Comparison of ENCODE assay signal across 22 cellular contexts in the genomic region with DNA sequence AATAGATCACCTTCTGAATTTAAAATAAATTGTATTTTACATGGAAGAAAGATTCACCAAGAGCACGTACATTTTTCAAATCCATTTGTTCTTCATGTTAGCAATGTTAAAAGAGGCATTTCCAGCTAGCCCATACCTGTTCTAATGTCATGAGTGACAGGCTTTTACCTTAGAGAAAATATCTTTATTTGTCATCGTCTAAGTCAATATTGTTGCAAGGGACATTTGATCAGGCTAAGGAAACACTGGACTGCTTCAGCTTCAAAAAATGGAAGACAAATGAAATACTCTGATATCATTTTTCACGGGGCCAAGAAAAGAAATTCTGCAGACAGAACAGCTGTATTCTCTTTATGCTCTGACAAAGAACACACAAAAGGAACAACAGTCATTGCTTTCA.
"Had no signal": no experiment of that assay in that cellular context is flagged by ENCODE, and none has a peak within 500 bp of the region (broad histone marks: within the 10 kb centered on the region; RNA-seq: fewer than 3 reads in every experiment).

No MANE protein-coding gene starts in this region.

- H3K27me3 Mint-ChIP-seq: activated CD4-positive, alpha-beta memory T cell treated with anti-CD3 and anti-CD28 coated beads for 36 hours; activated CD4-positive, alpha-beta T cell treated with anti-CD3 and anti-CD28 coated beads, Interleukin-2, amount 10 ng/mL, durations not matched to agents 7 days and 5 days had no signal

- H3K27me3 ChIP-seq: ascending aorta, body of pancreas had no signal

- H3K9me3 Mint-ChIP-seq: activated CD4-positive, alpha-beta T cell treated with anti-CD3 and anti-CD28 coated beads, Interleukin-2, amount 10 ng/mL, durations not matched to agents 7 days and 5 days; T-helper 1 cell treated with Interleukin-12 subunit alpha and Interleukin-12 subunit beta and Interleukin-4 antibody, amounts not matched to agents 30 μg/mL and 1 μg/mL, for 36 hours had no signal

- DNase-seq: activated CD4-positive, alpha-beta memory T cell treated with anti-CD3 and anti-CD28 coated beads for 36 hours; activated CD4-positive, alpha-beta T cell treated with anti-CD3 and anti-CD28 coated beads, Interleukin-2, amount 10 ng/mL, durations not matched to agents 7 days and 5 days; activated CD4-positive, CD25-positive, alpha-beta regulatory T cell; activated CD8-positive, alpha-beta memory T cell treated with anti-CD3 and anti-CD28 coated beads for 24 hours; activated effector memory CD4-positive, alpha-beta T cell treated with anti-CD3 and anti-CD28 coated beads, Interleukin-2, amount 50 U/mL, for 16 hours; activated naive CD4-positive, alpha-beta T cell treated with Interleukin-2 at 50 U/mL for 16 hours; activated naive CD8-positive, alpha-beta T cell treated with anti-CD3 and anti-CD28 coated beads, Interleukin-2, amount 50 U/mL, for 24 hours; activated T-cell treated with anti-CD3 and anti-CD28 coated beads, Interleukin-2, amount 50 U/mL, for 4 hours; amniotic stem cell; body of pancreas; central memory CD4-positive, alpha-beta T cell; Kasumi-1; NCI-H1092; NCI-H2081; NCI-H510A treated with DMSO at 0.1 percent for 48 hours; NCI-H69; PC-3; SHP77 treated with DMSO at 0.1 percent for 48 hours had no signal

- H3K4me3 Mint-ChIP-seq: activated CD4-positive, alpha-beta memory T cell treated with anti-CD3 and anti-CD28 coated beads for 36 hours; activated CD4-positive, alpha-beta T cell treated with anti-CD3 and anti-CD28 coated beads, Interleukin-2, amount 10 ng/mL, durations not matched to agents 7 days and 5 days; activated naive CD8-positive, alpha-beta T cell treated with anti-CD3 and anti-CD28 coated beads, Interleukin-2, amount 50 U/mL, for 24 hours; activated T-cell treated with anti-CD3 and anti-CD28 coated beads, Interleukin-2, amount 50 U/mL, for 4 hours; T-helper 1 cell treated with Interleukin-12 subunit alpha and Interleukin-12 subunit beta and Interleukin-4 antibody, amounts not matched to agents 30 μg/mL and 1 μg/mL, for 36 hours had no signal

- H3K36me3 Mint-ChIP-seq: activated CD4-positive, alpha-beta memory T cell treated with anti-CD3 and anti-CD28 coated beads for 36 hours had no signal

- H3K9me3 ChIP-seq: body of pancreas had no signal

- H3K4me1 ChIP-seq: ascending aorta, body of pancreas had no signal

- H3K27ac ChIP-seq: ascending aorta, body of pancreas had no signal

- H3K36me3 ChIP-seq: ascending aorta had no signal

- H3K4me1 Mint-ChIP-seq: activated CD4-positive, alpha-beta T cell treated with anti-CD3 and anti-CD28 coated beads, Interleukin-2, amount 10 ng/mL, durations not matched to agents 7 days and 5 days; activated naive CD8-positive, alpha-beta T cell treated with anti-CD3 and anti-CD28 coated beads, Interleukin-2, amount 50 U/mL, for 24 hours had no signal

- H3K27ac Mint-ChIP-seq: activated CD4-positive, alpha-beta memory T cell treated with anti-CD3 and anti-CD28 coated beads for 36 hours; activated CD4-positive, alpha-beta T cell treated with anti-CD3 and anti-CD28 coated beads, Interleukin-2, amount 10 ng/mL, durations not matched to agents 7 days and 5 days; activated naive CD4-positive, alpha-beta T cell treated with anti-CD3 and anti-CD28 coated beads, Interleukin-2, amount 50 U/mL, for 72 hours; activated naive CD8-positive, alpha-beta T cell treated with anti-CD3 and anti-CD28 coated beads, Interleukin-2, amount 50 U/mL, for 24 hours; T-helper 1 cell treated with Interleukin-12 subunit alpha and Interleukin-12 subunit beta and Interleukin-4 antibody, amounts not matched to agents 30 μg/mL and 1 μg/mL, for 36 hours had no signal

- H3K4me3 ChIP-seq: ascending aorta, body of pancreas, K562 had no signal
